13 cellular contexts compared by ENCODE assay signal in the genomic region with DNA sequence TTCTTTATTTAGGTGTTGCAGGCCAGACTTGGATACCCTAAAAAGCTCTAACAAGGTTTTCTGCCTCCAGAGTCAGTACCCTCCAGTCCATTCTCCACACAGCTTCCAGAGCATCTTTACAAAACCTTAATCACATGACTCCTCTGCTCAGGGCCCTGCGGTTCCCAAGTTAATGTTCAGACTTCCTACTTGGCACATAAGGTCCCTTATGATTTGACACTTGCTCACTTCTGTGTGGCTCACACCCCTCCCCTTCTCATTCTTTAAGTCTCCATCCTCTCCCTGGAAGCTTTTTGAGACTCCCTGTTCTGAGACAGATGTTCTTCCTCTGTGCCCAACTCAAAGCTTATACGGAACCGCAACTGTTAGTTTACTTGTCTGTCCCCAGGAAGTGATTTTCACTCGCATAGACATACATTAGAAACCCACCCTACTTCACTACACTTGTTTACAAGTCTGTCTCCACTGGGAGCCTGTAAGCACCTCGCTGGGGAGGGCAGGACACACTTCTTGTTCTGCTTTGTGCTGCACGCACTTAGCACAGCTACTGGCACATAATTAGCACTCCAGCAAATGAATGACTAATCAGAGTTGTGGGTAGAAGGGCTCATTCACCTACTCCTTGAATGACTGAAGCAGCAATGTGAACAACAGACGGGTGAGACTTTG.
DNase-seq lines count a peak whose midpoint lies in the region; ATAC-seq, FAIRE-seq and TF ChIP-seq lines count a peak whose summit lies in the region.
"Had no signal": no experiment of that assay in that cellular context is flagged by ENCODE, and none has a peak within 500 bp of the region (broad histone marks: within the 10 kb centered on the region; RNA-seq: fewer than 3 reads in every experiment).

No MANE protein-coding gene starts in this region.

- H3K9me3 ChIP-seq in endothelial cell of umbilical vein (replicated peaks; ENCODE audit: control insufficient read depth, insufficient read depth, low read length) (no peaks in the 10 kb centered on the region), tibial nerve (no peaks in the 10 kb centered on the region), aorta (ENCODE audit: control insufficient read depth, low read length) (no peaks in the 10 kb centered on the region)
- H3K9me3 ChIP-seq: ascending aorta, left lung had no signal

- peak overlapping the region; percentile 30 for H3K27ac ChIP-seq in endothelial cell of umbilical vein (ENCODE audit: insufficient read depth, low read depth, low read length)
- H3K27ac ChIP-seq in tibial nerve = no peak overlapping the region
- no peak overlapping the region for H3K27ac ChIP-seq in aorta (ENCODE audit: low read depth in 1 of 2, low read length in 2 of 2)
- H3K27ac ChIP-seq: ascending aorta, KMS-11, left lung, PC-9 had no signal

- dilution Hi-C loops in endothelial cell of umbilical vein (cut with MboI; ENCODE audit: extremely low pct_ligation_motif_present, low sequenced_read_pairs) = no loop called here

- no peak for TF ChIP-seq POLR2A in endothelial cell of umbilical vein (IDR thresholded peaks at IDR 0.05; ENCODE audit: low read depth, low read length)
- TF ChIP-seq POLR2A in tibial nerve (IDR thresholded peaks at IDR 0.05) = no peak

- CTCF ChIA-PET in endothelial cell of umbilical vein (lab: Charles Lee) = interaction anchor here (1.2 kb wide), 2 partner anchors 14 to 17 kb away, joined by 3 to 4 read pairs; no protein-coding TSS in a partner anchor

- no peak overlapping the region for H3K9ac ChIP-seq in endothelial cell of umbilical vein (replicated peaks; ENCODE audit: extremely low read depth, insufficient read depth, low read length)
- H3K9ac ChIP-seq: KMS-11 had no signal

- peaks cover 37% of the 10 kb centered on the region for H3K79me2 ChIP-seq in endothelial cell of umbilical vein (ENCODE audit: control insufficient read depth, insufficient read depth, low read length)

- no peak for FAIRE-seq in endothelial cell of umbilical vein (lab: Jason Lieb, UNC)

- no peaks in the 10 kb centered on the region for H3K9me1 ChIP-seq in endothelial cell of umbilical vein (replicated peaks; ENCODE audit: control insufficient read depth, extremely low read depth, insufficient read depth, low read length)

- no TSS peak for BruUV-seq in endothelial cell of umbilical vein (replicated peaks; lab: Mats Ljungman, UMichigan)

- DNase-seq in endothelial cell of umbilical vein (ENCODE audit: low read depth, low spot score) (no peak), OCI-M1 (lab: John Stamatoyannopoulos, UW) (no peak), NCI-H524 (lab: John Stamatoyannopoulos, UW) (no peak), tibial nerve (ENCODE audit: low spot score in 2 of 2) (no peak), aorta (no peak)
- DNase-seq: left lung, PC-9 had no signal

- POLR2A ChIA-PET in endothelial cell of umbilical vein (lab: Charles Lee) = no interaction called here

- no peaks in the 10 kb centered on the region for H3K27me3 ChIP-seq in endothelial cell of umbilical vein (ENCODE audit: control insufficient read depth in 2 of 2, insufficient read depth in 2 of 2, low read length in 2 of 2)
- H3K27me3 ChIP-seq in tibial nerve = no peaks in the 10 kb centered on the region
- H3K27me3 ChIP-seq in aorta (ENCODE audit: control insufficient read depth in 1 of 2, insufficient read depth in 2 of 2, low read length in 1 of 2) = no peaks in the 10 kb centered on the region
- H3K27me3 ChIP-seq: ascending aorta, left lung had no signal

- peak; percentile 39 for ATAC-seq in GM18873 (IDR thresholded peaks at IDR 0.05; ENCODE audit: low FRiP score, unreplicated experiment)
- ATAC-seq in GM21529 (IDR thresholded peaks at IDR 0.05; ENCODE audit: unreplicated experiment) = peak; percentile 65
- peak; percentile 45 for ATAC-seq in HG03565 (IDR thresholded peaks at IDR 0.05; ENCODE audit: unreplicated experiment)
- no peak for ATAC-seq in aorta (ENCODE audit: low FRiP score)
- ATAC-seq: left lung, WTC11 had no signal

- intact Hi-C loops in endothelial cell of umbilical vein (cut with micrococcal nuclease) (no loop called here), aorta (cut with DNase I) (no loop called here)

- H3K4me1 ChIP-seq in endothelial cell of umbilical vein (ENCODE audit: control insufficient read depth, extremely low read depth, insufficient read depth, low read length) (peaks cover 54% of the 10 kb centered on the region), tibial nerve (peaks cover 0 to 4% (median 0%) of the 10 kb centered on the region in 4 donors), aorta (ENCODE audit: control insufficient read depth in 1 of 2, insufficient read depth in 2 of 2, low read length in 2 of 2) (no peaks in the 10 kb centered on the region)
- H3K4me1 ChIP-seq: ascending aorta, left lung had no signal

- peak overlapping the region; percentile 30 for H3K4me2 ChIP-seq in endothelial cell of umbilical vein (ENCODE audit: insufficient read depth, low read length)
- H3K4me2 ChIP-seq: KMS-11, PC-9 had no signal

- WGBS in tibial nerve, 2 donors = 75 to 77% methylated on average over 7 of the region's 7 CpGs
- WGBS in aorta, 2 donors = 72 to 77% methylated on average over 7 of the region's 7 CpGs

- no peak overlapping the region for H2AFZ ChIP-seq in endothelial cell of umbilical vein (ENCODE audit: low read depth, low read length)
- H2AFZ ChIP-seq: PC-9 had no signal

- H4K20me1 ChIP-seq in endothelial cell of umbilical vein (replicated peaks; ENCODE audit: control insufficient read depth, extremely low read depth, insufficient read depth, low read length) = no peaks in the 10 kb centered on the region

- TF ChIP-seq CTCF in endothelial cell of umbilical vein (IDR thresholded peaks at IDR 0.05; ENCODE audit: extremely low read depth in 1 of 2, insufficient read depth in 1 of 2, low read depth in 1 of 2, low read length in 2 of 2) = no peak
- no peak for TF ChIP-seq CTCF in tibial nerve (IDR thresholded peaks at IDR 0.05)

- H3K36me3 ChIP-seq in endothelial cell of umbilical vein (ENCODE audit: control insufficient read depth in 2 of 2, extremely low read depth in 1 of 2, insufficient read depth in 2 of 2, low read length in 2 of 2) (no peaks in the 10 kb centered on the region), tibial nerve (no peaks in the 10 kb centered on the region), aorta (ENCODE audit: control insufficient read depth in 1 of 2, insufficient read depth in 2 of 2, low read length in 1 of 2) (no peaks in the 10 kb centered on the region)
- H3K36me3 ChIP-seq: ascending aorta, left lung had no signal

- no peak for TF ChIP-seq EP300 in tibial nerve (IDR thresholded peaks at IDR 0.05)

- H3K4me3 ChIP-seq in endothelial cell of umbilical vein (replicated peaks in 1 of 3; ENCODE audit: insufficient read depth in 1 of 3, low read depth in 1 of 3, low read length in 3 of 3) (no peak overlapping the region), tibial nerve (no peak overlapping the region), aorta (ENCODE audit: low read length in 2 of 2) (no peak overlapping the region)
- H3K4me3 ChIP-seq: ascending aorta, left lung, PC-9 had no signal

TF ChIP-seq in endothelial cell of umbilical vein, 7 proteins besides CTCF, POLR2A, EP300 and RAD21:
- TF ChIP-seq POLR2AphosphoS5 (IDR thresholded peaks at IDR 0.05; ENCODE audit: insufficient read depth, low read depth, low read length) = no peak
- no peak for TF ChIP-seq FOS (IDR thresholded peaks at IDR 0.05; ENCODE audit: borderline replicate concordance, insufficient read depth, low read length)
- TF ChIP-seq JUN (IDR thresholded peaks at IDR 0.05; ENCODE audit: borderline replicate concordance, insufficient read depth, insufficient read length, low read depth) = no peak
- TF ChIP-seq MYC (IDR thresholded peaks at IDR 0.05; ENCODE audit: low read depth, low read length) = no peak
- no peak for TF ChIP-seq EZH2 (IDR thresholded peaks at IDR 0.05; ENCODE audit: borderline replicate concordance, low read depth, low read length, severe bottlenecking)
- TF ChIP-seq, protein P1, sequence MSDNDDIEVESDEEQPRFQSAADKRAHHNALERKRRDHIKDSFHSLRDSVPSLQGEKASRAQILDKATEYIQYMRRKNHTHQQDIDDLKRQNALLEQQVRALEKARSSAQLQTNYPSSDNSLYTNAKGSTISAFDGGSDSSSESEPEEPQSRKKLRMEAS (IDR thresholded peaks at IDR 0.05; ENCODE audit: insufficient read depth, insufficient read length) = no peak
- no peak for TF ChIP-seq GATA2 (IDR thresholded peaks at IDR 0.05; ENCODE audit: insufficient read depth, insufficient read length, low read depth, low read length)
